ENCODE assay signal across 15 cellular contexts in genomic region chr6:11203306-11204009, GRCh38. TPM values are rescaled to one million over a fixed set of nuclear protein-coding genes. Genes with fewer than 3 reads are reported as not detected.
A peak's percentile ranks its signal among the peaks of the same experiment; 100 is the strongest.
DNase-seq lines count a peak whose midpoint lies in the region; ATAC-seq and TF ChIP-seq lines count a peak whose summit lies in the region.
"Had no signal": no experiment of that assay in that cellular context is flagged by ENCODE, and none has a peak within 500 bp of the region (broad histone marks: within the 10 kb centered on the region; RNA-seq: fewer than 3 reads in every experiment).

No MANE protein-coding gene starts in this region.

- H3K4me1 Mint-ChIP-seq in nephron progenitor cell: peaks cover 45% of the 10 kb centered on the region

- WGBS in HUES64: 82% methylated on average over 7 of the region's 7 CpGs

- H3K4me3 Mint-ChIP-seq in nephron progenitor cell: no peak overlapping the region

- no peak overlapping the region for H3K9ac ChIP-seq in HUES64 (ENCODE audit: low read depth, low read length)

- POLR2A ChIA-PET in A673 (lab: Charles Lee; ENCODE audit: low non-redundant PET): no interaction called here

- peak overlapping the region; percentile 61 for H3K27ac ChIP-seq in A673 (ENCODE audit: low read depth, low read length, poor library complexity, severe bottlenecking)
- H3K27ac ChIP-seq in HUES64 (ENCODE audit: low read depth, low read length): peak overlapping the region; percentile 28; the same call in 1 of the 2 replicates
- H3K27ac ChIP-seq: C4-2B had no signal

- no peaks in the 10 kb centered on the region for H3K27me3 Mint-ChIP-seq in nephron progenitor cell (ENCODE audit: low read depth, poor library complexity)

- no peak for TF ChIP-seq CTCF in A673 (conservative IDR thresholded peaks at IDR 0.05; ENCODE audit: low read depth, low read length)
- TF ChIP-seq CTCF in nephron progenitor cell (IDR thresholded peaks at IDR 0.05): no peak

- H3K27me3 ChIP-seq in A673 (replicated peaks; ENCODE audit: insufficient read depth, low read depth, low read length, poor library complexity): no peaks in the 10 kb centered on the region
- H3K27me3 ChIP-seq in HUES64 (ENCODE audit: insufficient read depth, low read length): no peaks in the 10 kb centered on the region

- CTCF ChIA-PET in A673 (lab: Charles Lee): no interaction called here

- ATAC-seq in HG03342 (IDR thresholded peaks at IDR 0.05; ENCODE audit: unreplicated experiment): no peak
- no peak for ATAC-seq in GM18517 (IDR thresholded peaks at IDR 0.05; ENCODE audit: unreplicated experiment)

- no peak overlapping the region for H3K4me3 ChIP-seq in A673 (ENCODE audit: low read depth, low read length, poor library complexity, severe bottlenecking)
- H3K4me3 ChIP-seq in HUES64 (ENCODE audit: low read length): no peak overlapping the region
- H3K4me3 ChIP-seq: lung had no signal

- intact Hi-C loops in A673 (cut with micrococcal nuclease; ENCODE audit: unreplicated experiment): no loop called here

- H3K4me1 ChIP-seq in A673 (ENCODE audit: insufficient read depth, low read length, poor library complexity, severe bottlenecking) (peaks cover 44% of the 10 kb centered on the region), HUES64 (ENCODE audit: insufficient read depth, low read length) (peaks cover 28% of the 10 kb centered on the region)

- BruUV-seq in A673 (replicated peaks; lab: Mats Ljungman, UMichigan): TSS peak; percentile 88

- DNase-seq in A673 (ENCODE audit: low spot score): no peak
- peak; percentile 27 for DNase-seq in cerebellum (ENCODE audit: low spot score)
- no peak for DNase-seq in nephron progenitor cell
- DNase-seq in HPDE6-E6E7 (ENCODE audit: extremely low spot score): no peak
- DNase-seq in NCI-H1105 treated with DMSO at 0.1 percent for 48 hours (lab: John Stamatoyannopoulos, UW): no peak
- DNase-seq: activated naive CD4-positive, alpha-beta T cell treated with anti-CD3 and anti-CD28 coated beads, Interleukin-2, amount 50 U/mL, for 16 hours; effector CD8-positive, alpha-beta T cell; glutamatergic neuron; NCI-H1092; NCI-H82 had no signal

- H3K9me3 ChIP-seq in A673 (ENCODE audit: low read depth, low read length, poor library complexity, severe bottlenecking) (no peaks in the 10 kb centered on the region), HUES64 (ENCODE audit: insufficient read depth, low read depth, low read length) (no peaks in the 10 kb centered on the region)

- H3K36me3 ChIP-seq in A673 (ENCODE audit: insufficient read depth, low read length, poor library complexity, severe bottlenecking) (no peaks in the 10 kb centered on the region), HUES64 (ENCODE audit: insufficient read depth, low read length) (peaks cover 25% of the 10 kb centered on the region; the same call in 1 of the 2 replicates)

- H3K36me3 Mint-ChIP-seq in nephron progenitor cell (ENCODE audit: low read depth): peaks cover 48% of the 10 kb centered on the region

- H3K27ac Mint-ChIP-seq in nephron progenitor cell: peak overlapping the region; percentile 91

- H3K9me3 Mint-ChIP-seq in nephron progenitor cell: no peaks in the 10 kb centered on the region

RNA-seq across cellular contexts. Expression of gene NEDD9, which starts 29.0 kb away (rescaled TPM):
- total RNA-seq in A673 (2021): 5.6 and 6.6 TPM in 2 replicates
- polyA plus RNA-seq in HUES64 (2013, experiment 1 of 2): 6.4 TPM
- 9.9 TPM for polyA plus RNA-seq in HUES64 (2013, experiment 2 of 2)
- total RNA-seq in cerebellum: 9.7 TPM
